In genomic region chr11:93952082-93952780, GRCh38 we compare ENCODE assay signal across 16 cellular contexts.
DNase-seq lines count a peak whose midpoint lies in the region; ATAC-seq, FAIRE-seq and TF ChIP-seq lines count a peak whose summit lies in the region.
"Had no signal": no experiment of that assay in that cellular context is flagged by ENCODE, and none has a peak within 500 bp of the region (broad histone marks: within the 10 kb centered on the region; RNA-seq: fewer than 3 reads in every experiment).

No MANE protein-coding gene starts in this region.

- H3K4me3 ChIP-seq in GM12878: no peak overlapping the region
- no peak overlapping the region for H3K4me3 ChIP-seq in neural progenitor cell
- H3K4me3 ChIP-seq: BLaER1 treated with 17β-estradiol and CSF1 and Interleukin-3, amounts not matched to agents 10 nM and 100 nM; GM23248 had no signal

- H3F3A ChIP-seq in neural progenitor cell (ENCODE audit: low read depth): no peaks in the 10 kb centered on the region

- peak; percentile 43 for ATAC-seq in HG03175 (IDR thresholded peaks at IDR 0.05; ENCODE audit: unreplicated experiment)
- 0 out of 3 replicates have a peak, but pooled peaks have one; percentile 27 for ATAC-seq in GM12878
- no peak for ATAC-seq in T-cell (replicated peaks in 1 of 4)
- ATAC-seq: HCT116 had no signal

- TF ChIP-seq CTCF in GM12878 (IDR thresholded peaks at IDR 0.05 in 2 of 3, conservative IDR thresholded peaks at IDR 0.05 in 1 of 3; ENCODE audit: control insufficient read depth in 2 of 3, extremely low read depth in 1 of 3, insufficient read depth in 1 of 3, low read depth in 3 of 3, low read length in 3 of 3) (no peak), neural progenitor cell (IDR thresholded peaks at IDR 0.05) (no peak), HFFc6 (IDR thresholded peaks at IDR 0.05) (no peak)

- H4K20me1 ChIP-seq in GM12878 (ENCODE audit: control insufficient read depth, insufficient read depth) (no peaks in the 10 kb centered on the region), neural progenitor cell (ENCODE audit: low read depth) (no peaks in the 10 kb centered on the region)

- RAD21 ChIA-PET in GM12878 (lab: Charles Lee; ENCODE audit: unreplicated experiment): no interaction called here

- H3K79me2 ChIP-seq in GM12878 (ENCODE audit: control insufficient read depth, insufficient read depth, low read length) (no peaks in the 10 kb centered on the region), neural progenitor cell (ENCODE audit: low read depth) (no peaks in the 10 kb centered on the region)

- TF ChIP-seq RAD21 in GM12878 (IDR thresholded peaks at IDR 0.05; ENCODE audit: insufficient read depth, low read depth, low read length): no peak

- no peak for FAIRE-seq in GM12878 (lab: Jason Lieb, UNC)
- FAIRE-seq: H54 had no signal

- peak; percentile 4 for DNase-seq in NAMALWA (ENCODE audit: low spot score)
- DNase-seq in GM12878 (ENCODE audit: low read depth, low spot score): no peak
- peak; percentile 3 for DNase-seq in kidney tubule cell (ENCODE audit: low spot score)
- DNase-seq in retina: no peak
- DNase-seq in T-cell: no peak
- DNase-seq in neural progenitor cell (ENCODE audit: low spot score): no peak
- no peak for DNase-seq in HFFc6
- DNase-seq: ACHN; CD4-positive, CD25-positive, alpha-beta regulatory T cell; DMS53; GF-D8; GM23248 had no signal

- SMC1A ChIA-PET in GM12878 (lab: Charles Lee; ENCODE audit: uncharacterized antibody, unreplicated experiment): no interaction called here

- H3K27me3 Mint-ChIP-seq in T-cell (peaks cover 0 to 17% of the 10 kb centered on the region in 2 donors), neural progenitor cell (ENCODE audit: insufficient read depth, low read depth) (peaks cover 10% of the 10 kb centered on the region), HFFc6 (ENCODE audit: insufficient read depth) (no peaks in the 10 kb centered on the region; the same call in none of the 2 replicates)

- H3K27ac ChIP-seq in GM12878 (ENCODE audit: control insufficient read depth, insufficient read depth) (no peak overlapping the region), neural progenitor cell (no peak overlapping the region)
- H3K27ac ChIP-seq: BLaER1 treated with 17β-estradiol and CSF1 and Interleukin-3, amounts not matched to agents 10 nM and 100 nM; GM23248 had no signal

- H3K9me3 Mint-ChIP-seq in T-cell (peaks cover 0 to 5% (median 2%) of the 10 kb centered on the region in 3 donors), neural progenitor cell (peaks cover 3% of the 10 kb centered on the region), HFFc6 (no peaks in the 10 kb centered on the region)

- H3K9me3 ChIP-seq in GM12878 (replicated peaks; ENCODE audit: control insufficient read depth, insufficient read depth, low read length) (no peaks in the 10 kb centered on the region; the same call in 1 of the 3 replicates), neural progenitor cell (ENCODE audit: low read depth) (no peaks in the 10 kb centered on the region)

- H3K27ac Mint-ChIP-seq in T-cell: no peak overlapping the region
- H3K27ac Mint-ChIP-seq in neural progenitor cell: no peak overlapping the region
- no peak overlapping the region for H3K27ac Mint-ChIP-seq in HFFc6
- H3K27ac Mint-ChIP-seq: CD4-positive, CD25-positive, alpha-beta regulatory T cell had no signal

- no peaks in the 10 kb centered on the region for H3K4me1 Mint-ChIP-seq in T-cell
- H3K4me1 Mint-ChIP-seq in neural progenitor cell: no peaks in the 10 kb centered on the region
- H3K4me1 Mint-ChIP-seq in HFFc6 (ENCODE audit: low read depth): peaks cover 10% of the 10 kb centered on the region
- H3K4me1 Mint-ChIP-seq: CD4-positive, CD25-positive, alpha-beta regulatory T cell had no signal

- H2AFZ ChIP-seq in GM12878 (ENCODE audit: control insufficient read depth, low read depth, low read length) (no peak overlapping the region), neural progenitor cell (replicated peaks) (no peak overlapping the region)
- H2AFZ ChIP-seq: GM23248 had no signal

- no TSS peak for BruUV-seq in GM12878 (replicated peaks; lab: Mats Ljungman, UMichigan)

- no peak for TF ChIP-seq EP300 in GM12878 (IDR thresholded peaks at IDR 0.05; ENCODE audit: borderline replicate concordance in 1 of 2, control insufficient read depth in 1 of 2, low read depth in 2 of 2, low read length in 2 of 2)

- H3K4me1 ChIP-seq in GM12878 (ENCODE audit: control insufficient read depth, insufficient read depth, low read length): no peaks in the 10 kb centered on the region
- H3K4me1 ChIP-seq in neural progenitor cell: no peaks in the 10 kb centered on the region

- H3K36me3 Mint-ChIP-seq in T-cell (no peaks in the 10 kb centered on the region), neural progenitor cell (no peaks in the 10 kb centered on the region), HFFc6 (ENCODE audit: low read depth) (no peaks in the 10 kb centered on the region)
- H3K36me3 Mint-ChIP-seq: CD4-positive, CD25-positive, alpha-beta regulatory T cell had no signal

- H3K4me2 ChIP-seq in GM12878 (ENCODE audit: control insufficient read depth, insufficient read depth) (no peak overlapping the region), neural progenitor cell (no peak overlapping the region)
- H3K4me2 ChIP-seq: BLaER1 treated with 17β-estradiol and CSF1 and Interleukin-3, amounts not matched to agents 10 nM and 100 nM had no signal

- POLR2A ChIA-PET in GM12878 (lab: Charles Lee) (no interaction called here), T-cell (lab: Charles Lee) (no interaction called here)

- intact Hi-C loops in GM12878 (cut with micrococcal nuclease; ENCODE audit: unreplicated experiment): no loop called here

- no peak overlapping the region for H3K4me3 Mint-ChIP-seq in T-cell
- H3K4me3 Mint-ChIP-seq in neural progenitor cell: no peak overlapping the region
- H3K4me3 Mint-ChIP-seq in HFFc6: no peak overlapping the region
- H3K4me3 Mint-ChIP-seq: CD4-positive, CD25-positive, alpha-beta regulatory T cell had no signal

- in situ Hi-C loops in GM12878 (cut with MboI): no loop called here

- no peaks in the 10 kb centered on the region for H3K27me3 ChIP-seq in GM12878 (replicated peaks in 1 of 2; ENCODE audit: control insufficient read depth in 2 of 2, insufficient read depth in 2 of 2, low read length in 1 of 2)
- H3K27me3 ChIP-seq in neural progenitor cell: no peaks in the 10 kb centered on the region

- H3K36me3 ChIP-seq in GM12878 (ENCODE audit: control insufficient read depth in 2 of 2, insufficient read depth in 2 of 2, low read length in 1 of 2): no peaks in the 10 kb centered on the region
- no peaks in the 10 kb centered on the region for H3K36me3 ChIP-seq in neural progenitor cell
- H3K36me3 ChIP-seq: BLaER1 treated with 17β-estradiol and CSF1 and Interleukin-3, amounts not matched to agents 10 nM and 100 nM had no signal

- 57% methylated on average over 6 of the region's 6 CpGs for WGBS in GM12878 (ENCODE audit: insufficient coverage, insufficient replicate concordance, low lambda C conversion rate, missing lambda C conversion rate)

- no peak overlapping the region for H3K9ac ChIP-seq in GM12878 (ENCODE audit: control insufficient read depth, insufficient read depth, low read length)
- no peak overlapping the region for H3K9ac ChIP-seq in neural progenitor cell
- H3K9ac ChIP-seq: BLaER1 treated with 17β-estradiol and CSF1 and Interleukin-3, amounts not matched to agents 10 nM and 100 nM; GM23248 had no signal

- CTCF ChIA-PET in GM12878 (lab: Yijun Ruan, JAX) (no interaction called here), T-cell (lab: Charles Lee) (no interaction called here)

- TF ChIP-seq POLR2A in GM12878 (IDR thresholded peaks at IDR 0.05; ENCODE audit: low read depth, low read length): no peak

TF ChIP-seq in GM12878, 131 proteins besides CTCF, POLR2A, EP300 and RAD21:
- TF ChIP-seq MLLT1 (IDR thresholded peaks at IDR 0.05) (peak; percentile 56; the same call in 1 of the 2 replicates), SPI1 (IDR thresholded peaks at IDR 0.05; ENCODE audit: borderline replicate concordance, insufficient read depth, low read depth, low read length) (0 out of 2 replicates have a peak, but pooled peaks have one; percentile 19), HDAC6 (IDR thresholded peaks at IDR 0.05; ENCODE audit: unreplicated experiment) (no peak)
TF ChIP-seq in GM12878: peak in this region for 2.

Comparison
In these comparisons a context has a peak if more than half of its experiments do, and no peak if none do; other contexts are left out.
1. ATAC-seq: peak in HG03175 (single experiment) and GM12878 (single experiment); none in T-cell (0 of 4).
2. DNase-seq: peak in NAMALWA (single experiment) and kidney tubule cell (single experiment); none in GM12878 (single experiment), retina (single experiment), T-cell (0 of 34), neural progenitor cell (single experiment) and HFFc6 (single experiment).